Comparison of ENCODE assay signal across 34 cellular contexts in genomic region chr5:3140117-3140516, GRCh38.
"Had no signal": no experiment of that assay in that cellular context is flagged by ENCODE, and none has a peak within 500 bp of the region (broad histone marks: within the 10 kb centered on the region; RNA-seq: fewer than 3 reads in every experiment).

No MANE protein-coding gene starts in this region.

- H3K27me3 Mint-ChIP-seq: activated B cell treated with CpG ODN at 0.5 μM for 24 hours; activated CD4-positive, alpha-beta memory T cell treated with anti-CD3 and anti-CD28 coated beads for 36 hours; activated CD4-positive, alpha-beta T cell treated with anti-CD3 and anti-CD28 coated beads, Interleukin-2, amount 10 ng/mL, durations not matched to agents 24 days and 14 days; activated CD8-positive, alpha-beta T cell treated with anti-CD3 and anti-CD28 coated beads for 36 hours; activated naive CD4-positive, alpha-beta T cell treated with anti-CD3 and anti-CD28 coated beads, Interleukin-2, amount 10 ng/mL, durations not matched to agents 7 days and 5 days; activated naive CD4-positive, alpha-beta T cell treated with anti-CD3 and anti-CD28 coated beads, Interleukin-2, amount 50 U/mL, for 24 hours; activated naive CD8-positive, alpha-beta T cell; activated naive CD8-positive, alpha-beta T cell treated with anti-CD3 and anti-CD28 coated beads, Interleukin-2, amount 10 ng/mL, durations not matched to agents 7 days and 5 days; activated naive CD8-positive, alpha-beta T cell treated with anti-CD3 and anti-CD28 coated beads, Interleukin-2, amount 50 U/mL, for 24 hours; activated T-helper 17 cell treated with anti-CD3 and anti-CD28 coated beads, Interleukin-2, amount 50 U/mL, for 72 hours; central memory CD8-positive, alpha-beta T cell had no signal

- H3K4me3 Mint-ChIP-seq: activated B cell treated with CpG ODN at 0.5 μM for 24 hours; activated CD4-positive, alpha-beta memory T cell treated with anti-CD3 and anti-CD28 coated beads for 36 hours; activated CD4-positive, alpha-beta T cell treated with anti-CD3 and anti-CD28 coated beads, Interleukin-2, amount 10 ng/mL, durations not matched to agents 24 days and 14 days; activated CD8-positive, alpha-beta T cell treated with anti-CD3 and anti-CD28 coated beads for 36 hours; activated naive CD4-positive, alpha-beta T cell treated with anti-CD3 and anti-CD28 coated beads, Interleukin-2, amount 10 ng/mL, durations not matched to agents 7 days and 5 days; activated naive CD4-positive, alpha-beta T cell treated with anti-CD3 and anti-CD28 coated beads, Interleukin-2, amount 50 U/mL, for 24 hours; activated naive CD8-positive, alpha-beta T cell; activated naive CD8-positive, alpha-beta T cell treated with anti-CD3 and anti-CD28 coated beads, Interleukin-2, amount 10 ng/mL, durations not matched to agents 7 days and 5 days; activated naive CD8-positive, alpha-beta T cell treated with anti-CD3 and anti-CD28 coated beads, Interleukin-2, amount 50 U/mL, for 24 hours; activated T-cell treated with anti-CD3 and anti-CD28 coated beads, Interleukin-2, amount 50 U/mL, for 4 hours; activated T-cell treated with anti-CD3 and anti-CD28 coated beads, Interleukin-2, amount 50 U/mL, for 72 hours; activated T-helper 1 cell treated with anti-CD3 and anti-CD28 coated beads, Interleukin-12 subunit alpha, Interleukin-12 subunit beta, Interleukin-2, Interleukin-4 antibody, amounts not matched to agents 30 ng/mL and 10 ng/mL and 1 ng/mL, durations not matched to agents 14 hours and 24 hours and 36 hours; activated T-helper 17 cell treated with anti-CD3 and anti-CD28 coated beads, Interleukin-2, amount 50 U/mL, for 72 hours; brain; central memory CD8-positive, alpha-beta T cell; T-helper 1 cell treated with Interleukin-12 subunit alpha and Interleukin-12 subunit beta and Interleukin-4 antibody, amounts not matched to agents 30 μg/mL and 1 μg/mL, for 36 hours; T-helper 2 cell treated with Interferon-gamma antibody and Interleukin-4, amounts not matched to agents 5 μg/mL and 100 μg/mL, for 36 hours had no signal

- H3K9me3 Mint-ChIP-seq: activated naive CD4-positive, alpha-beta T cell treated with anti-CD3 and anti-CD28 coated beads, Interleukin-2, amount 50 U/mL, for 24 hours had no signal

- H3K27ac Mint-ChIP-seq: activated B cell treated with CpG ODN at 0.5 μM for 24 hours; activated CD4-positive, alpha-beta memory T cell treated with anti-CD3 and anti-CD28 coated beads for 36 hours; activated CD4-positive, alpha-beta T cell treated with anti-CD3 and anti-CD28 coated beads, Interleukin-2, amount 10 ng/mL, durations not matched to agents 24 days and 14 days; activated CD8-positive, alpha-beta T cell treated with anti-CD3 and anti-CD28 coated beads for 36 hours; activated naive CD4-positive, alpha-beta T cell treated with anti-CD3 and anti-CD28 coated beads, Interleukin-2, amount 10 ng/mL, durations not matched to agents 7 days and 5 days; activated naive CD4-positive, alpha-beta T cell treated with anti-CD3 and anti-CD28 coated beads, Interleukin-2, amount 50 U/mL, for 24 hours; activated naive CD8-positive, alpha-beta T cell; activated naive CD8-positive, alpha-beta T cell treated with anti-CD3 and anti-CD28 coated beads, Interleukin-2, amount 10 ng/mL, durations not matched to agents 7 days and 5 days; activated naive CD8-positive, alpha-beta T cell treated with anti-CD3 and anti-CD28 coated beads, Interleukin-2, amount 50 U/mL, for 24 hours; activated T-cell treated with anti-CD3 and anti-CD28 coated beads, Interleukin-2, amount 50 U/mL, for 72 hours; activated T-helper 1 cell treated with anti-CD3 and anti-CD28 coated beads, Interleukin-12 subunit alpha, Interleukin-12 subunit beta, Interleukin-2, Interleukin-4 antibody, amounts not matched to agents 30 ng/mL and 10 ng/mL and 1 ng/mL, durations not matched to agents 14 hours and 24 hours and 36 hours; activated T-helper 17 cell treated with anti-CD3 and anti-CD28 coated beads, Interleukin-2, amount 50 U/mL, for 72 hours; brain; T-helper 1 cell treated with Interleukin-12 subunit alpha and Interleukin-12 subunit beta and Interleukin-4 antibody, amounts not matched to agents 30 μg/mL and 1 μg/mL, for 36 hours; T-helper 2 cell treated with Interferon-gamma antibody and Interleukin-4, amounts not matched to agents 5 μg/mL and 100 μg/mL, for 36 hours had no signal

- H3K4me1 Mint-ChIP-seq: activated B cell treated with CpG ODN at 0.5 μM for 24 hours; activated CD4-positive, alpha-beta T cell treated with anti-CD3 and anti-CD28 coated beads, Interleukin-2, amount 10 ng/mL, durations not matched to agents 24 days and 14 days; activated naive CD4-positive, alpha-beta T cell treated with anti-CD3 and anti-CD28 coated beads, Interleukin-2, amount 10 ng/mL, durations not matched to agents 7 days and 5 days; activated naive CD4-positive, alpha-beta T cell treated with anti-CD3 and anti-CD28 coated beads, Interleukin-2, amount 50 U/mL, for 24 hours; activated naive CD8-positive, alpha-beta T cell treated with anti-CD3 and anti-CD28 coated beads, Interleukin-2, amount 10 ng/mL, durations not matched to agents 7 days and 5 days; activated naive CD8-positive, alpha-beta T cell treated with anti-CD3 and anti-CD28 coated beads, Interleukin-2, amount 50 U/mL, for 24 hours; activated T-helper 17 cell treated with anti-CD3 and anti-CD28 coated beads, Interleukin-2, amount 50 U/mL, for 72 hours; brain; central memory CD8-positive, alpha-beta T cell had no signal

- DNase-seq: activated B cell treated with CpG ODN at 0.5 μM for 24 hours; activated CD4-positive, alpha-beta memory T cell treated with anti-CD3 and anti-CD28 coated beads for 36 hours; activated CD4-positive, alpha-beta T cell treated with anti-CD3 and anti-CD28 coated beads for 4 hours; activated CD4-positive, alpha-beta T cell treated with anti-CD3 and anti-CD28 coated beads, Interleukin-2, amount 10 ng/mL, durations not matched to agents 24 days and 14 days; activated CD4-positive, alpha-beta T cell treated with anti-CD3 and anti-CD28 coated beads, Interleukin-2, amount 50 U/mL, for 1 hour; activated CD4-positive, alpha-beta T cell treated with anti-CD3 and anti-CD28 coated beads, Interleukin-2, amount 50 U/mL, for 4 hours; activated CD4-positive, CD25-positive, alpha-beta regulatory T cell treated with anti-CD3 and anti-CD28 coated beads, Interleukin-2, amount 50 U/mL, for 72 hours; activated CD8-positive, alpha-beta memory T cell treated with anti-CD3 and anti-CD28 coated beads, Interleukin-2, amount 50 U/mL, for 4 hours; activated CD8-positive, alpha-beta T cell treated with anti-CD3 and anti-CD28 coated beads for 36 hours; activated effector memory CD4-positive, alpha-beta T cell treated with anti-CD3 and anti-CD28 coated beads, Interleukin-2, amount 50 U/mL, for 16 hours; activated gamma-delta T cell treated with Interleukin-2 at 50 U/mL for 16 hours; activated naive CD4-positive, alpha-beta T cell; activated naive CD4-positive, alpha-beta T cell treated with anti-CD3 and anti-CD28 coated beads, Interleukin-2, amount 10 ng/mL, durations not matched to agents 7 days and 5 days; activated naive CD8-positive, alpha-beta T cell treated with anti-CD3 and anti-CD28 coated beads, Interleukin-2, amount 10 ng/mL, durations not matched to agents 7 days and 5 days; activated naive CD8-positive, alpha-beta T cell treated with anti-CD3 and anti-CD28 coated beads, Interleukin-2, amount 50 U/mL, for 24 hours; activated T-cell treated with anti-CD3 and anti-CD28 coated beads for 4 hours; activated T-cell treated with anti-CD3 and anti-CD28 coated beads, Interleukin-2, amount 50 U/mL, for 1 hour; activated T-cell treated with anti-CD3 and anti-CD28 coated beads, Interleukin-2, amount 50 U/mL, for 4 hours; activated T-cell treated with anti-CD3 and anti-CD28 coated beads, Interleukin-2, amount 50 U/mL, for 72 hours; SW 1271; T-helper 1 cell; T-helper 2 cell; T-helper 9 cell had no signal

- H3K36me3 ChIP-seq: ascending aorta, cardiac muscle cell had no signal

- H3K27me3 ChIP-seq: ascending aorta, cardiac muscle cell had no signal

- H3K9me3 ChIP-seq: ascending aorta had no signal

- H3K4me3 ChIP-seq: ascending aorta, cardiac muscle cell had no signal

- ATAC-seq: activated CD8-positive, alpha-beta T cell treated with anti-CD3 and anti-CD28 coated beads for 36 hours; activated naive CD8-positive, alpha-beta T cell treated with anti-CD3 and anti-CD28 coated beads, Interleukin-2, amount 50 U/mL, for 24 hours; activated T-cell treated with anti-CD3 and anti-CD28 coated beads, Interleukin-2, amount 50 U/mL, for 4 hours; activated T-cell treated with anti-CD3 and anti-CD28 coated beads, Interleukin-2, amount 50 U/mL, for 72 hours; activated T-helper 17 cell treated with anti-CD3 and anti-CD28 coated beads, Interleukin-2, amount 50 U/mL, for 72 hours had no signal

- H3K36me3 Mint-ChIP-seq: activated CD4-positive, alpha-beta memory T cell treated with anti-CD3 and anti-CD28 coated beads for 36 hours; activated naive CD4-positive, alpha-beta T cell treated with anti-CD3 and anti-CD28 coated beads, Interleukin-2, amount 10 ng/mL, durations not matched to agents 7 days and 5 days; activated naive CD4-positive, alpha-beta T cell treated with anti-CD3 and anti-CD28 coated beads, Interleukin-2, amount 50 U/mL, for 24 hours; activated naive CD8-positive, alpha-beta T cell; activated naive CD8-positive, alpha-beta T cell treated with anti-CD3 and anti-CD28 coated beads, Interleukin-2, amount 10 ng/mL, durations not matched to agents 7 days and 5 days; brain had no signal

- H3K4me1 ChIP-seq: ascending aorta had no signal

- H3K27ac ChIP-seq: ascending aorta, cardiac muscle cell, VCaP had no signal
